ENCODE assay signal across 8 cellular contexts in the genomic region with DNA sequence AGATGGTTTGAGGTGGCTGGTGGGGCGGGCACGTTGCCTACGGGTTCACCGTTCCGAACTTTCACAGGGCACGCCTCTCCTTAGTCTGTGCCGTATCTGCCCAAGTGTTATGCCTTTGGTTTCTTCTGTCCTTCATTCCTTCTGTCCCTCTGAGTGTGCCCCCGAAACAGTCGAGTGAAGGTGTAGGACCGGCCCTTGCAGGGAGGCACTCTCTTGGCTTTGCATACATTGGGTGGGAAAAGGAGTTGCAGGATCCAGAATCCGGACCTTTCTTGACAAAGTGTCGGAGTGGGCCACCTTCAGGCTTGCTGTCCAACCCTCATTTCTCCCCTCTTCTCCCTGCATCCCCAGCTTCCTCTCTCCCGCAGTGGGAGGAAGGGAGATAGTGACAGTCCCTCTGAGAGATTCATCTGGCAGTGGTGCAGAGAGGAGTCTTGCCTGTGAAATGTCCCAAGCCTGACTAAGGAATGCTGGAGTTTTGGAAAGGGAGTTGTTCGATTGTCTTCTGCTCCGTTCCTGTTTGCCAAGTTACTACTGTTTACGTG. TPM values are rescaled to one million over a fixed set of nuclear protein-coding genes. Genes with fewer than 3 reads are reported as not detected.
DNase-seq lines count a peak whose midpoint lies in the region; ATAC-seq and TF ChIP-seq lines count a peak whose summit lies in the region.

No MANE protein-coding gene starts in this region.

- no peak overlapping the region for H3K27ac ChIP-seq in DOHH2 (ENCODE audit: low read depth, low read length)

- H3K4me2 ChIP-seq in DOHH2 (ENCODE audit: low read length): peak overlapping the region; percentile 91

- H4K20me1 ChIP-seq in DOHH2 (ENCODE audit: control insufficient read depth, insufficient read depth, low read depth, low read length): peaks cover 8% of the 10 kb centered on the region

- no peaks in the 10 kb centered on the region; the same call in 1 of the 2 replicates for H3F3A ChIP-seq in DOHH2 (ENCODE audit: control insufficient read depth, insufficient read depth)

- H3K27me3 ChIP-seq in DOHH2 (ENCODE audit: control insufficient read depth, low read length): peaks cover 19% of the 10 kb centered on the region
- no peaks in the 10 kb centered on the region for H3K27me3 ChIP-seq in neuron (ENCODE audit: insufficient read depth, low read length)

- H3K4me3 Mint-ChIP-seq in T-cell: peak overlapping the region; percentile 88 to 100 (median 98)

- peak; percentile 25 for ATAC-seq in HG02884 (IDR thresholded peaks at IDR 0.05; ENCODE audit: unreplicated experiment)
- peak in 1 of 4 experiments; percentile 66 for ATAC-seq in T-cell (replicated peaks in 1 of 4)
- ATAC-seq in GM21529 (IDR thresholded peaks at IDR 0.05; ENCODE audit: unreplicated experiment): no peak
- ATAC-seq in GM21360 (IDR thresholded peaks at IDR 0.05; ENCODE audit: unreplicated experiment): no peak

- H3K9me3 Mint-ChIP-seq in T-cell: no peaks in the 10 kb centered on the region

- H3K4me3 ChIP-seq in DOHH2 (ENCODE audit: low read length): peak overlapping the region; percentile 99
- peak overlapping the region; percentile 85 for H3K4me3 ChIP-seq in neuron (ENCODE audit: low read length)

- POLR2A ChIA-PET in T-cell (lab: Charles Lee): interaction anchor here in 1 of 2 donors (0.6 to 0.7 kb wide), 2 partner anchors 66 to 245 kb away, joined by 3 read pairs; partner anchors contain the start of gene FBXW7

- H3K36me3 ChIP-seq in DOHH2 (ENCODE audit: control insufficient read depth, low read length): no peaks in the 10 kb centered on the region; the same call in 1 of the 2 replicates
- H3K36me3 ChIP-seq in neuron (ENCODE audit: insufficient read depth, low read length): peaks cover 3% of the 10 kb centered on the region

- TF ChIP-seq CTCF in DOHH2 (IDR thresholded peaks at IDR 0.05; ENCODE audit: low read depth, low read length, poor library complexity, severe bottlenecking): no peak

- no peaks in the 10 kb centered on the region for H3K9me2 ChIP-seq in DOHH2 (replicated peaks; ENCODE audit: control insufficient read depth, low read length)

- H3K4me1 Mint-ChIP-seq in T-cell: peaks cover 37 to 58% (median 48%) of the 10 kb centered on the region in 3 donors

- peak overlapping the region; percentile 43 for H2AFZ ChIP-seq in neuron (ENCODE audit: low read depth, low read length)

- H3K27me3 Mint-ChIP-seq in T-cell: peaks cover 0 to 9% of the 10 kb centered on the region in 2 donors

- H3K9me3 ChIP-seq in DOHH2 (ENCODE audit: control insufficient read depth, insufficient read depth, low read length): no peaks in the 10 kb centered on the region
- H3K9me3 ChIP-seq in neuron (ENCODE audit: low read length): no peaks in the 10 kb centered on the region

- CTCF ChIA-PET in T-cell (lab: Charles Lee): interaction anchor here in 1 of 2 donors (1.0 to 2.4 kb wide), 3 partner anchors 11 to 347 kb away, joined by 3 to 10 read pairs (median 7); no protein-coding TSS in a partner anchor

- H3K36me3 Mint-ChIP-seq in T-cell: no peaks in the 10 kb centered on the region

- DNase-seq in T-cell: peak in 18 of 34 experiments; percentile 66 to 79 (median 71)
- DNase-seq in fibroblast of peridontal ligament (ENCODE audit: extremely low read depth): peak; percentile 31
- DNase-seq in H4 (ENCODE audit: low spot score): no peak

- peak overlapping the region; percentile 88 to 97 for H3K27ac Mint-ChIP-seq in T-cell

- peaks cover 34% of the 10 kb centered on the region for H3K79me2 ChIP-seq in DOHH2 (ENCODE audit: control insufficient read depth, low read length)

- H3K4me1 ChIP-seq in DOHH2 (ENCODE audit: control insufficient read depth, low read length) (peaks cover 44% of the 10 kb centered on the region), neuron (ENCODE audit: insufficient read depth, low read length) (peaks cover 28% of the 10 kb centered on the region)

RNA-seq across cellular contexts. Expression of gene ARFIP1, which starts 0.6 kb away (rescaled TPM):
- total RNA-seq in T-cell: 10 to 100 TPM in 4 of 5 donors, 1 to 10 TPM in 1; 8.2 to 16.3 (median 12.1) TPM
- total RNA-seq in H4 (2014; rRNA removed; shearing (Covaris generic)): 39.9 and 58.4 TPM in 2 replicates

RNA-seq across cellular contexts. Expression of gene TIGD4, which starts 0.8 kb away (rescaled TPM):
- total RNA-seq in T-cell: under 1 TPM in 4 of 5 donors, not detected in 1; 0.13 to 0.28 (median 0.22) TPM
- 0.16 and 0.60 TPM in 2 replicates for total RNA-seq in H4 (2014; rRNA removed; shearing (Covaris generic))
